In genomic region chr10:92291921-92292860, GRCh38 we compare ENCODE assay signal across 8 cellular contexts. TPM values are rescaled to one million over a fixed set of nuclear protein-coding genes. Genes with fewer than 3 reads are reported as not detected.
DNase-seq lines count a peak whose midpoint lies in the region; ATAC-seq and TF ChIP-seq lines count a peak whose summit lies in the region.

No MANE protein-coding gene starts in this region.

- H3K36me3 Mint-ChIP-seq in activated naive CD8-positive, alpha-beta T cell: peaks cover 9% of the 10 kb centered on the region

- 0 to 2% (median 1%) methylated on average over 17 of the region's 17 CpGs for WGBS in ovary, 3 donors

- no peaks in the 10 kb centered on the region for H3K9me3 Mint-ChIP-seq in activated naive CD8-positive, alpha-beta T cell (ENCODE audit: low read depth)

- no peak for TF ChIP-seq EP300 in ovary (IDR thresholded peaks at IDR 0.05)

- peak; percentile 19 for ATAC-seq in HG03280 (IDR thresholded peaks at IDR 0.05; ENCODE audit: unreplicated experiment)
- no peak for ATAC-seq in GM18909 (IDR thresholded peaks at IDR 0.05; ENCODE audit: poor library complexity, unreplicated experiment)
- ATAC-seq in HG03342 (IDR thresholded peaks at IDR 0.05; ENCODE audit: unreplicated experiment): no peak

- H3K27ac Mint-ChIP-seq in activated naive CD8-positive, alpha-beta T cell: peak overlapping the region; percentile 82

- H3K9me3 ChIP-seq in SJCRH30 (replicated peaks) (no peaks in the 10 kb centered on the region), cardiac muscle cell (ENCODE audit: low read depth) (no peaks in the 10 kb centered on the region), ovary (no peaks in the 10 kb centered on the region)

- peak overlapping the region; percentile 85 for H3K4me3 ChIP-seq in SJCRH30
- H3K4me3 ChIP-seq in cardiac muscle cell: peak overlapping the region; percentile 69
- peak overlapping the region; percentile 80 for H3K4me3 ChIP-seq in ovary

- TF ChIP-seq CTCF in cardiac muscle cell (IDR thresholded peaks at IDR 0.05; ENCODE audit: low read depth, low read length): peak; percentile 58
- peak in 2 of 3 donors; percentile 16 to 25 for TF ChIP-seq CTCF in ovary (IDR thresholded peaks at IDR 0.05)

- H3K27ac ChIP-seq in SJCRH30 (peak overlapping the region; percentile 7; the same call in 1 of the 2 replicates), cardiac muscle cell (peak overlapping the region; percentile 93), ovary (peak overlapping the region; percentile 86 to 93)

- no peak for TF ChIP-seq POLR2A in ovary (IDR thresholded peaks at IDR 0.05)

- H3K27me3 ChIP-seq in SJCRH30: no peaks in the 10 kb centered on the region
- no peaks in the 10 kb centered on the region for H3K27me3 ChIP-seq in cardiac muscle cell
- H3K27me3 ChIP-seq in ovary: no peaks in the 10 kb centered on the region

- DNase-seq in CMK (ENCODE audit: low read depth) (peak; percentile 58), SJCRH30 (peak; percentile 42 to 66), cardiac muscle cell (ENCODE audit: low read depth in 1 of 2, low spot score in 1 of 2) (peak; percentile 60 to 69), ovary (peak; percentile 35 to 62 (median 51))

- intact Hi-C loops in ovary (cut with DNase I): loop anchor here in 1 of 4 donors (5.0 to 10.0 kb wide), 2 partner anchors 143 to 205 kb away; no protein-coding TSS in a partner anchor

- peaks cover 35% of the 10 kb centered on the region for H3K4me1 Mint-ChIP-seq in activated naive CD8-positive, alpha-beta T cell (ENCODE audit: low read depth)

- H3K27me3 Mint-ChIP-seq in activated naive CD8-positive, alpha-beta T cell: no peaks in the 10 kb centered on the region

- H3K4me1 ChIP-seq in SJCRH30: no peaks in the 10 kb centered on the region
- H3K4me1 ChIP-seq in cardiac muscle cell (ENCODE audit: low read depth): peaks cover 3% of the 10 kb centered on the region
- H3K4me1 ChIP-seq in ovary (ENCODE audit: insufficient read depth): peaks cover 3% of the 10 kb centered on the region

- peak overlapping the region; percentile 94 for H3K4me3 Mint-ChIP-seq in activated naive CD8-positive, alpha-beta T cell

- H3K36me3 ChIP-seq in SJCRH30: peaks cover 8% of the 10 kb centered on the region
- H3K36me3 ChIP-seq in cardiac muscle cell: peaks cover 4% of the 10 kb centered on the region
- no peaks in the 10 kb centered on the region for H3K36me3 ChIP-seq in ovary

RNA-seq across cellular contexts. Expression of gene MARCHF5, which starts 1.2 kb away (rescaled TPM):
- 13.5 and 18.2 TPM in 2 replicates for total RNA-seq in SJCRH30 (2014; rRNA removed; shearing (Covaris generic))
- total RNA-seq in cardiac muscle cell (8.4 and 19.3 TPM in 2 replicates), ovary (10 to 100 TPM; 15.4 to 44.1 (median 36.4) TPM)
- polyA plus RNA-seq in cardiac muscle cell (47.4 and 91.5 TPM in 2 replicates), ovary (10 to 100 TPM; 21.8 to 30.0 TPM)

RNA-seq across cellular contexts. Expression of gene CPEB3, which starts 1.3 kb away (rescaled TPM):
- total RNA-seq in SJCRH30 (2014; rRNA removed; shearing (Covaris generic)): 1.7 and 1.8 TPM in 2 replicates
- total RNA-seq in cardiac muscle cell (4.5 and 8.3 TPM in 2 replicates), ovary (1 to 10 TPM; 4.8 to 6.6 (median 5.7) TPM)
- polyA plus RNA-seq in cardiac muscle cell (5.0 and 7.1 TPM in 2 replicates), ovary (1 to 10 TPM; 2.3 TPM)

Comparison
In these comparisons a context has a peak if more than half of its experiments do, and no peak if none do; other contexts are left out.
1. H3K27ac ChIP-seq: peak in every context shown above with its lines; median percentile 93 in cardiac muscle cell; 90 in ovary; 7 in SJCRH30.